In the genomic region with DNA sequence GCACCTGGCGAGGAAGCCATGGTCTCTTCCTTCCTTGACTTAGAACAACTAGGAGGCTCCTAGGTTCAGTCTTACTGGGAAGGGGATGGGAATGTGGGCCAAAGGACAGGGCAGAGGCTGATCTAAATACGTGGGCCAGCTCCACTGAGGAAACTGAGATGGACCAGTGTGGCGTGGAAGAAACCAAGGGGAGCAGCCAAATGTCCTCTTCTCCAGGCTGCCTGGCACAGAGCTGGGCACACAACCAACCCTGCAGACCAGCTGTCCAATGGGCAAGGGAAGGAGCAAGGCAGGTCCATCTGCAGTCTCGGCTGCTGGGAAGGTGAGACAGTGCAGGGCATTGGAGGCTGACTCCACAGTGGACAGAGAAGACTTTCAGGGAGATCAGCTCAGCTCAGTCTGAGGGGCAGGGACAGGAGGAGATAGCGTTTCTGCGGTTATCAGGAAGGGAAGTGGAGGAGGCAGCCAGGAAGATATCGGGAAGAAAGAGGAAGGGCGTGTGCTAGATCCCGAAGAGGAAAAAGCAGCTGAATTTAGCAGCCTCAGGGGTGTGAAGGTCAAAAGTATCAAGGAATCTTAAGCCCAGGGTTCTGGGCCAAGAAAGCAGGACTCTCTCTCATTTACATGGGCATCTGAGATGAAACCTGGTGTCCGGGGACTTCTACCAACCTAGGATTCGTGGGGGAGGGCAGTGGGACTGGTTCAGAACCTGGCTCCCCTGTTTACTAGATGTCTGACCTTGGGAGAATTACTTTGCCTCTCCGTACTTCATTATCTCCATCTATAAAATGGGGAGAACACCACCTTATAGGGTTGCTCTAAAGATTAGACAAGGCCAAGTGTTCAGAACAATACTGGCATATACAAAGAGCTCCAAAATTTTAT, we compare ENCODE assay signal across 10 cellular contexts. TPM values are rescaled to one million over a fixed set of nuclear protein-coding genes. Genes with fewer than 3 reads are reported as not detected.
DNase-seq lines count a peak whose midpoint lies in the region; ATAC-seq and TF ChIP-seq lines count a peak whose summit lies in the region.
"Had no signal": no experiment of that assay in that cellular context is flagged by ENCODE, and none has a peak within 500 bp of the region (broad histone marks: within the 10 kb centered on the region; RNA-seq: fewer than 3 reads in every experiment).

No MANE protein-coding gene starts in this region.

- no peaks in the 10 kb centered on the region for H3K36me3 Mint-ChIP-seq in activated T-cell treated with anti-CD3 and anti-CD28 coated beads, Interleukin-2, amount 50 U/mL, for 4 hours (ENCODE audit: insufficient read depth)

- no peaks in the 10 kb centered on the region for H3K9me3 ChIP-seq in heart left ventricle
- H3K9me3 ChIP-seq in muscle layer of duodenum (ENCODE audit: control insufficient read depth in 1 of 2, low read length in 2 of 2): no peaks in the 10 kb centered on the region
- H3K9me3 ChIP-seq in vagina: no peaks in the 10 kb centered on the region

- peaks cover 6 to 92% (median 67%) of the 10 kb centered on the region in 12 donors for H3K4me1 ChIP-seq in heart left ventricle
- H3K4me1 ChIP-seq in muscle layer of duodenum (ENCODE audit: control insufficient read depth in 1 of 2, insufficient read depth in 2 of 2, low read length in 2 of 2): peaks cover 18 to 42% of the 10 kb centered on the region in 2 donors
- H3K4me1 ChIP-seq in vagina: peaks cover 60% of the 10 kb centered on the region

- H3K4me1 Mint-ChIP-seq in activated T-cell treated with anti-CD3 and anti-CD28 coated beads, Interleukin-2, amount 50 U/mL, for 4 hours (ENCODE audit: low read depth): peaks cover 31% of the 10 kb centered on the region

- H3K27ac ChIP-seq in heart left ventricle (peak overlapping the region; percentile 53 to 99 (median 95)), muscle layer of duodenum (ENCODE audit: low read length) (no peak overlapping the region), vagina (peak overlapping the region; percentile 93)

- H3K9me3 Mint-ChIP-seq in activated T-cell treated with anti-CD3 and anti-CD28 coated beads, Interleukin-2, amount 50 U/mL, for 4 hours: no peaks in the 10 kb centered on the region
- H3K9me3 Mint-ChIP-seq: CD4-positive, alpha-beta T cell had no signal

- H3K36me3 ChIP-seq in heart left ventricle: peaks cover 0 to 25% (median 13%) of the 10 kb centered on the region in 9 donors
- peaks cover 0 to 12% of the 10 kb centered on the region in 2 donors for H3K36me3 ChIP-seq in muscle layer of duodenum (ENCODE audit: control insufficient read depth in 1 of 2, insufficient read depth in 2 of 2, low read length in 2 of 2)
- no peaks in the 10 kb centered on the region for H3K36me3 ChIP-seq in vagina

- no peak for TF ChIP-seq POLR2A in heart left ventricle (IDR thresholded peaks at IDR 0.05)
- no peak for TF ChIP-seq POLR2A in vagina (IDR thresholded peaks at IDR 0.05)

- intact Hi-C loops in heart left ventricle (cut with DNase I): loop anchor here in 6 of 10 donors (2.0 to 10.0 kb wide), 7 partner anchors 43 to 204 kb away; a partner anchor contains a TSS
- intact Hi-C loops in Right ventricle myocardium superior (cut with DNase I): no loop called here
- intact Hi-C loops in vagina (cut with DNase I): loop anchor here (5.0 kb wide), 1 partner anchor 197 kb away; no protein-coding TSS in a partner anchor

- WGBS in heart left ventricle, 4 donors: 29 to 49% (median 34%) methylated on average over 12 of the region's 12 CpGs

- H3K4me3 ChIP-seq in heart left ventricle (peak overlapping the region in 11 of 12 donors; percentile 58 to 91 (median 72)), choroid plexus epithelial cell (ENCODE audit: low read depth, low read length) (peak overlapping the region; percentile 81), muscle layer of duodenum (ENCODE audit: low read depth in 1 of 2, low read length in 2 of 2) (peak overlapping the region; percentile 70 to 75), vagina (peak overlapping the region; percentile 69 to 74)

- TF ChIP-seq CTCF in heart left ventricle (IDR thresholded peaks at IDR 0.05) (no peak), choroid plexus epithelial cell (conservative IDR thresholded peaks at IDR 0.05; ENCODE audit: low read depth, low read length) (no peak), vagina (IDR thresholded peaks at IDR 0.05) (no peak)

- DNase-seq in heart left ventricle (peak in 2 of 5 donors; percentile 18 to 47), Right ventricle myocardium superior (no peak), choroid plexus epithelial cell (ENCODE audit: low read depth) (no peak), vagina (ENCODE audit: extremely low spot score in 2 of 2) (no peak), NCI-H446 treated with DMSO at 0.1 percent for 48 hours (lab: John Stamatoyannopoulos, UW) (no peak), DMS 273 (lab: John Stamatoyannopoulos, UW; ENCODE audit: unreplicated experiment) (no peak)
- DNase-seq in activated T-cell treated with anti-CD3 and anti-CD28 coated beads, Interleukin-2, amount 50 U/mL, for 4 hours: no peak
- DNase-seq: activated T-cell treated with anti-CD3 and anti-CD28 coated beads, Interleukin-2, amount 50 U/mL, for 1 hour; CD4-positive, alpha-beta T cell had no signal

- H3K27me3 ChIP-seq in heart left ventricle (no peaks in the 10 kb centered on the region), muscle layer of duodenum (ENCODE audit: low read depth, low read length) (no peaks in the 10 kb centered on the region), vagina (no peaks in the 10 kb centered on the region)

- no peak overlapping the region for H3K4me3 Mint-ChIP-seq in activated T-cell treated with anti-CD3 and anti-CD28 coated beads, Interleukin-2, amount 50 U/mL, for 4 hours

- H3K27me3 Mint-ChIP-seq in activated T-cell treated with anti-CD3 and anti-CD28 coated beads, Interleukin-2, amount 50 U/mL, for 4 hours (ENCODE audit: low read depth): peaks cover 17% of the 10 kb centered on the region

- peak in 3 of 4 donors; percentile 0 to 2 (median 1) for ATAC-seq in heart left ventricle
- no peak for ATAC-seq in Right ventricle myocardium superior (ENCODE audit: poor library complexity)
- no peak for ATAC-seq in activated T-cell treated with anti-CD3 and anti-CD28 coated beads, Interleukin-2, amount 50 U/mL, for 4 hours

RNA-seq across cellular contexts. Expression of a gene that starts 1.8 kb away (rescaled TPM):
- total RNA-seq in heart left ventricle (100 to 1,000 TPM in 1 of 9 donors, 10 to 100 TPM in 8; 46.1 to 105 (median 66.8) TPM), Right ventricle myocardium superior (61.6 TPM), vagina (36.8 TPM)
- 10 to 100 TPM; 61.1 to 64.4 TPM for polyA plus RNA-seq in heart left ventricle
- total RNA-seq in activated T-cell treated with anti-CD3 and anti-CD28 coated beads, Interleukin-2, amount 50 U/mL, for 4 hours: 1 to 10 TPM; 2.7 to 4.1 (median 3.2) TPM
- total RNA-seq: CD4-positive, alpha-beta T cell had no signal

Comparison
In these comparisons a context has a peak if more than half of its experiments do, and no peak if none do; other contexts are left out.
1. ATAC-seq: peak in heart left ventricle (3 of 4); none in Right ventricle myocardium superior (single experiment) and activated T-cell treated with anti-CD3 and anti-CD28 coated beads, Interleukin-2, amount 50 U/mL, for 4 hours (0 of 2).
2. Peak in every context shown above with its lines, with median percentiles within 50 percentile points of each other: H3K4me3 ChIP-seq.